8 cellular contexts compared by ENCODE assay signal in genomic region chr7:2157473-2158279, GRCh38.
A peak's percentile ranks its signal among the peaks of the same experiment; 100 is the strongest.
DNase-seq lines count a peak whose midpoint lies in the region; ATAC-seq lines count a peak whose summit lies in the region.

No MANE protein-coding gene starts in this region.

- H3K27ac ChIP-seq in HUES6 (ENCODE audit: low read depth, low read length) = peak overlapping the region; percentile 11; the same call in 1 of the 2 replicates

- peak; percentile 65 for DNase-seq in RPMI7951 (ENCODE audit: low read depth)
- DNase-seq in Right ventricle myocardium inferior (ENCODE audit: missing footprints) = peak; percentile 52
- no peak for DNase-seq in activated T-cell treated with anti-CD3 and anti-CD28 coated beads, Interleukin-2, amount 50 U/mL, for 1 hour

- H3K4me3 ChIP-seq in HUES6 (ENCODE audit: low read depth, low read length) (no peak overlapping the region), skeletal muscle satellite cell (ENCODE audit: low read length) (no peak overlapping the region)

- H3K4me1 ChIP-seq in HUES6 (ENCODE audit: control insufficient read depth, insufficient read depth, low read length) (peaks cover 8% of the 10 kb centered on the region; the same call in 1 of the 2 replicates), skeletal muscle satellite cell (ENCODE audit: control insufficient read depth, insufficient read depth, low read length) (peaks cover 15% of the 10 kb centered on the region)

- H3K9ac ChIP-seq in HUES6 (ENCODE audit: low read length) (no peak overlapping the region), skeletal muscle satellite cell (ENCODE audit: low read depth, low read length) (peak overlapping the region; percentile 3)

- H3K9me3 ChIP-seq in HUES6 (ENCODE audit: control insufficient read depth, insufficient read depth, low read depth, low read length) (peaks cover 4% of the 10 kb centered on the region; the same call in 1 of the 2 replicates), skeletal muscle satellite cell (replicated peaks; ENCODE audit: low read length) (no peaks in the 10 kb centered on the region)

- peaks cover 9% of the 10 kb centered on the region; the same call in 1 of the 2 replicates for H3K36me3 ChIP-seq in HUES6 (ENCODE audit: control insufficient read depth, insufficient read depth, low read length)
- peaks cover 4% of the 10 kb centered on the region for H3K36me3 ChIP-seq in skeletal muscle satellite cell (ENCODE audit: insufficient read depth, low read length)

- H3K27me3 ChIP-seq in HUES6 (ENCODE audit: control insufficient read depth, insufficient read depth, low read length) = no peaks in the 10 kb centered on the region
- no peaks in the 10 kb centered on the region for H3K27me3 ChIP-seq in skeletal muscle satellite cell (ENCODE audit: control insufficient read depth, insufficient read depth, low read length)

- H3K4me2 ChIP-seq in skeletal muscle satellite cell (ENCODE audit: low read length) = no peak overlapping the region

- intact Hi-C loops in Right ventricle myocardium inferior (cut with DNase I) = no loop called here

- peak; percentile 82 for ATAC-seq in Right ventricle myocardium inferior
- no peak for ATAC-seq in GM18502 (IDR thresholded peaks at IDR 0.05; ENCODE audit: poor library complexity, unreplicated experiment)
- ATAC-seq in HG02885 (IDR thresholded peaks at IDR 0.05; ENCODE audit: poor library complexity, unreplicated experiment) = no peak
- ATAC-seq in HG03521 (IDR thresholded peaks at IDR 0.05; ENCODE audit: unreplicated experiment) = no peak
